In the genomic region with DNA sequence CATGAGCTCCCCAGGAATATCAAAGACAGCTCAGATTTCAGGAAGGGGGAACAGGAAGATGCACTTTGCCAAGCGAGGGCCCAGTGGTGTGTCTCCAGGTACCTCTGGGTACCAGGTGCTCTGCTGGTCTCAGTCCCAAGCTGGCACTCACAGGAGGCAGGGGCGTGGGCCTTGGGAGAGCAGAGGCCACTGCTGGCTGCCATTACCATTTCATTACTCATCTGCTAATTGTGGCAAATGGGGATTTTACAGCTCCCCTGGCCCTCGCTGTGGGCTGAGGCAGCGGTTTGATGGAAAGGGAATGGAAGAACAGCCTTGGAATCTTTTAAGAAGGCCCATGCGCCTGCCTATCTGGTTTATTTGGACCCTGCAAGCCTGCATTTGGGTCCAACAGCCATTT, we compare ENCODE assay signal across 22 cellular contexts.
"Had no signal": no experiment of that assay in that cellular context is flagged by ENCODE, and none has a peak within 500 bp of the region (broad histone marks: within the 10 kb centered on the region; RNA-seq: fewer than 3 reads in every experiment).

No MANE protein-coding gene starts in this region.

- H3K79me2 ChIP-seq: hepatocyte had no signal

- H3K27ac ChIP-seq: colonic mucosa, esophagus muscularis mucosa, foreskin keratinocyte, gastroesophageal sphincter, heart left ventricle, hepatocyte, left lung, ovary, psoas muscle, sigmoid colon, skin epidermis, spleen, suprapubic skin had no signal

- H3K27me3 ChIP-seq: colonic mucosa, esophagus muscularis mucosa, heart left ventricle, hepatocyte, left lung, ovary, sigmoid colon had no signal

- H3K9me3 ChIP-seq: colonic mucosa, esophagus muscularis mucosa, gastroesophageal sphincter, heart left ventricle, left lung, ovary, psoas muscle, sigmoid colon, spleen, suprapubic skin had no signal

- H3K36me3 ChIP-seq: colonic mucosa, esophagus muscularis mucosa, gastroesophageal sphincter, heart left ventricle, left lung, ovary, sigmoid colon, spleen, suprapubic skin had no signal

- H3K4me1 ChIP-seq: colonic mucosa, esophagus muscularis mucosa, foreskin keratinocyte, gastroesophageal sphincter, heart left ventricle, left lung, psoas muscle, spleen, suprapubic skin had no signal

- H3K4me3 ChIP-seq: colonic mucosa, esophagus muscularis mucosa, gastroesophageal sphincter, heart left ventricle, hepatocyte, left lung, ovary, psoas muscle, sigmoid colon, skin epidermis, spleen, suprapubic skin had no signal

- DNase-seq: colonic mucosa; effector memory CD4-positive, alpha-beta T cell; foreskin keratinocyte; left lung; mesendoderm; midbrain; naive thymus-derived CD4-positive, alpha-beta T cell; nephron progenitor cell; occipital lobe; psoas muscle; sigmoid colon; spleen; stimulated activated CD4-positive, alpha-beta T cell treated with anti-CD3 and anti-CD28 coated beads, Interleukin-2, amount 100 ng/mL, for 48 hours; stimulated activated naive B cell treated with anti-CD40 and anti-IgM and Interleukin-4, amounts not matched to agents 10 μg/mL and 1 μg/mL and 100 μg/mL, for 72 hours; trophoblast cell had no signal

- ATAC-seq: foreskin keratinocyte; gastroesophageal sphincter; heart left ventricle; left lung; naive thymus-derived CD4-positive, alpha-beta T cell; psoas muscle; stimulated activated naive B cell treated with anti-CD40 and anti-IgM and Interleukin-4, amounts not matched to agents 10 μg/mL and 1 μg/mL and 100 μg/mL, for 72 hours had no signal

- H3K4me2 ChIP-seq: hepatocyte had no signal

- H2AFZ ChIP-seq: hepatocyte had no signal
